ENCODE assay signal across 9 cellular contexts in the genomic region with DNA sequence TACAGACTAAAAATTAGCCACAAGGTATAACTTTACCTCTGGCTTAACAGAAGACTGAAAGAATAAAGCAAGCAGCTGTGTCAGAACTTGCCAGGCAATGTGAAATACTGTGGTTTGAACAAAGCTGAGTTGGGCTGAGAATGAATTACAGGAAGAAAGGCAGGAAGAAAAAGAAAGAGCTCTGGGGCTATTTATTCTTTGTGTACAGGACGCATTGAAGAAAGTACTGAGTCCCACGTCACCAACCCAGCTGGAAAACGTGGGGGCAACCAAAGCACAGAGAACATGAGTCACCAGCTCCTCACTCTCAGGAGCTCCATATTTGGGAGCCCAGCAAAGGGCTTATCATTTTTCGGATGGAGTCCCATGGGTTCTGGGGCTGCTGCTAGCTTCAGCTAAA.
A peak's percentile ranks its signal among the peaks of the same experiment; 100 is the strongest.
DNase-seq lines count a peak whose midpoint lies in the region; ATAC-seq lines count a peak whose summit lies in the region.
"Had no signal": no experiment of that assay in that cellular context is flagged by ENCODE, and none has a peak within 500 bp of the region (broad histone marks: within the 10 kb centered on the region; RNA-seq: fewer than 3 reads in every experiment).

No MANE protein-coding gene starts in this region.

- H3K4me3 ChIP-seq in CD4-positive, CD25-positive, alpha-beta regulatory T cell (ENCODE audit: low read depth, low read length): peak overlapping the region; percentile 41

- H3K27me3 Mint-ChIP-seq in CD4-positive, CD25-positive, alpha-beta regulatory T cell: no peaks in the 10 kb centered on the region

- H3K36me3 Mint-ChIP-seq in CD4-positive, CD25-positive, alpha-beta regulatory T cell: peaks cover 53% of the 10 kb centered on the region

- ATAC-seq in CD4-positive, CD25-positive, alpha-beta regulatory T cell (ENCODE audit: low read depth in 2 of 2): peak; percentile 62 to 73
- ATAC-seq in HG03378 (IDR thresholded peaks at IDR 0.05; ENCODE audit: unreplicated experiment) (peak; percentile 61), left cardiac atrium (peak; percentile 84 to 86)

- peak overlapping the region; percentile 37 for H3K27ac ChIP-seq in CD4-positive, CD25-positive, alpha-beta regulatory T cell (ENCODE audit: insufficient read depth, low read length, poor library complexity, severe bottlenecking)

- H3K4me1 ChIP-seq in CD4-positive, CD25-positive, alpha-beta regulatory T cell (ENCODE audit: control insufficient read depth, insufficient read depth, low read length, poor library complexity, severe bottlenecking): peaks cover 36% of the 10 kb centered on the region

- peak overlapping the region; percentile 7 to 70 (median 62) for H3K4me3 Mint-ChIP-seq in CD4-positive, CD25-positive, alpha-beta regulatory T cell
- H3K4me3 Mint-ChIP-seq: dendritic cell treated with granulocyte-macrophage colony-stimulating factor and Interleukin-4, amounts not matched to agents 40 ng/mL and 50 ng/mL, for 4 days had no signal

- H3K27me3 ChIP-seq in CD4-positive, CD25-positive, alpha-beta regulatory T cell (ENCODE audit: control insufficient read depth, insufficient read depth, low read length): no peaks in the 10 kb centered on the region

- H3K36me3 ChIP-seq in CD4-positive, CD25-positive, alpha-beta regulatory T cell (ENCODE audit: control insufficient read depth, insufficient read depth, low read length): peaks cover 28% of the 10 kb centered on the region

- peaks cover 30 to 87% (median 65%) of the 10 kb centered on the region in 4 donors for H3K4me1 Mint-ChIP-seq in CD4-positive, CD25-positive, alpha-beta regulatory T cell

- no peaks in the 10 kb centered on the region for H3K9me3 ChIP-seq in CD4-positive, CD25-positive, alpha-beta regulatory T cell (ENCODE audit: control insufficient read depth in 2 of 2, low read length in 2 of 2)

- peak in 2 of 3 donors; percentile 20 to 69 for DNase-seq in CD4-positive, CD25-positive, alpha-beta regulatory T cell
- peak; percentile 51 for DNase-seq in activated T-helper 9 cell treated with anti-CD3 and anti-CD28 coated beads, Interleukin-2, amount 50 U/mL, for 16 hours (ENCODE audit: low read depth)
- DNase-seq in left cardiac atrium (peak; percentile 63), GF-D8 (lab: John Stamatoyannopoulos, UW) (no peak), NCI-H1417 (lab: John Stamatoyannopoulos, UW) (no peak), DMS53 (lab: John Stamatoyannopoulos, UW) (no peak)
- peak; percentile 58 to 88 for DNase-seq in stimulated activated CD4-positive, alpha-beta T cell treated with anti-CD3 and anti-CD28 coated beads, Interleukin-4, amount 100 ng/mL, for 4 hours

- H3K9me3 Mint-ChIP-seq in CD4-positive, CD25-positive, alpha-beta regulatory T cell: peaks cover 0 to 2% (median 0%) of the 10 kb centered on the region in 7 donors
- H3K9me3 Mint-ChIP-seq: dendritic cell treated with granulocyte-macrophage colony-stimulating factor and Interleukin-4, amounts not matched to agents 40 ng/mL and 50 ng/mL, for 4 days had no signal

- intact Hi-C loops in left cardiac atrium (cut with DNase I): loop anchor here in 1 of 2 donors (10.0 kb wide), 1 partner anchor 129 kb away; no protein-coding TSS in a partner anchor

- H3K27ac Mint-ChIP-seq in CD4-positive, CD25-positive, alpha-beta regulatory T cell: peak overlapping the region; percentile 72 to 93 (median 90)
- H3K27ac Mint-ChIP-seq: dendritic cell treated with granulocyte-macrophage colony-stimulating factor and Interleukin-4, amounts not matched to agents 40 ng/mL and 50 ng/mL, for 4 days had no signal

Comparison
In these comparisons a context has a peak if more than half of its experiments do, and no peak if none do; other contexts are left out.
1. DNase-seq: peak in CD4-positive, CD25-positive, alpha-beta regulatory T cell (2 of 3), activated T-helper 9 cell treated with anti-CD3 and anti-CD28 coated beads, Interleukin-2, amount 50 U/mL, for 16 hours (single experiment), left cardiac atrium (single experiment) and stimulated activated CD4-positive, alpha-beta T cell treated with anti-CD3 and anti-CD28 coated beads, Interleukin-4, amount 100 ng/mL, for 4 hours (2 of 2); none in GF-D8 (single experiment), NCI-H1417 (0 of 3) and DMS53 (single experiment).
2. Peak in every context shown above with its lines, with median percentiles within 50 percentile points of each other: ATAC-seq.